ENCODE assay signal across 1 cellular context in genomic region chr2:108626993-108627392, GRCh38.
TF ChIP-seq lines count a peak whose summit lies in the region.

No MANE protein-coding gene starts in this region.

TF ChIP-seq in GM23338, 12 proteins besides CTCF, POLR2A, EP300 and RAD21:
- TF ChIP-seq CREB1 (CRISPR knock-in tag; IDR thresholded peaks at IDR 0.05; ENCODE audit: low read depth), result no peak
- TF ChIP-seq ZNF114 (CRISPR knock-in tag; IDR thresholded peaks at IDR 0.05), result no peak
- no peak for TF ChIP-seq ZNF331 (CRISPR knock-in tag; IDR thresholded peaks at IDR 0.05; ENCODE audit: low read depth)
- no peak for TF ChIP-seq EZH2phosphoT487 (IDR thresholded peaks at IDR 0.05; ENCODE audit: unreplicated experiment)
- no peak for TF ChIP-seq EZH2 (IDR thresholded peaks at IDR 0.05; ENCODE audit: low read depth, unreplicated experiment)
- TF ChIP-seq STAT1 (IDR thresholded peaks at IDR 0.05; ENCODE audit: unreplicated experiment), result no peak
- TF ChIP-seq NANOG (IDR thresholded peaks at IDR 0.05; ENCODE audit: borderline replicate concordance), result no peak
- TF ChIP-seq POLR2AphosphoS5 (IDR thresholded peaks at IDR 0.05; ENCODE audit: low read depth), result no peak
- no peak for TF ChIP-seq ZNF462 (CRISPR knock-in tag; IDR thresholded peaks at IDR 0.05)
- TF ChIP-seq JUNB (IDR thresholded peaks at IDR 0.05; ENCODE audit: unreplicated experiment), result no peak
